In the genomic region with DNA sequence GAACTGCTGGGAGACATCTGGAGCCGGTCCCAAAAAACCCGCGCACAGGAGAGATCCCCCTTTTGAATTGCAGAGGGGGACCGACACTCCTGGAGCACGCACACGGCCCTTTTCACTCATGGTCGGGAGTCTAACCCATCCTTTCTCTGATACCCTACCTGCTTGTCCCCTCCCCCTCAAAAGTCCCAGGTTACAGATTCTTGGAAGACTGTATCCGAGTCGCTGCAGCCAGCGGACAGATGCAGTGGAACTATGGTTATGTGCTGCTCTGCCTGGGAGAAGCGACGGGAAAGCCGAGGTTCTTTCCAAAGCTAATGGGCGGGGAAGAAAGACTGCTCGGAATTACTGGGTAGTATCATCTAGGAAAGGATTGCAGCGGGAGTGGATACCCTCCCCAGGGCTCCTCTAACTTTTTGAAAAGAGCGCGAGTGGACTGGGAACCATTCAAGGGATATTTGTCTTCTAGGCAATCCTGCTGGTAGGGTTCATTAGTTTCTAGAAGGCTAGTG, we compare ENCODE assay signal across 9 cellular contexts. TPM values are rescaled to one million over a fixed set of nuclear protein-coding genes. Genes with fewer than 3 reads are reported as not detected.
DNase-seq lines count a peak whose midpoint lies in the region; ATAC-seq, FAIRE-seq and TF ChIP-seq lines count a peak whose summit lies in the region.
"Had no signal": no experiment of that assay in that cellular context is flagged by ENCODE, and none has a peak within 500 bp of the region (broad histone marks: within the 10 kb centered on the region; RNA-seq: fewer than 3 reads in every experiment).

No MANE protein-coding gene starts in this region.

- FAIRE-seq in urothelium cell line (lab: Jason Lieb, UNC), result no peak

- ATAC-seq in RWPE2 (ENCODE audit: low read depth), result no peak
- no peak for ATAC-seq in natural killer cell treated with Interleukin-12 subunit alpha and Interleukin-12 subunit beta and Interleukin-15 and Interleukin-18, amount 100 ng/mL, for 72 hours
- ATAC-seq in GM19397 (IDR thresholded peaks at IDR 0.05; ENCODE audit: unreplicated experiment), result no peak
- ATAC-seq in HG02852 (IDR thresholded peaks at IDR 0.05; ENCODE audit: unreplicated experiment), result no peak
- ATAC-seq in GM21529 (IDR thresholded peaks at IDR 0.05; ENCODE audit: unreplicated experiment), result no peak

- H3K9me3 Mint-ChIP-seq in natural killer cell treated with Interleukin-12 subunit alpha and Interleukin-12 subunit beta and Interleukin-15 and Interleukin-18, amount 100 ng/mL, for 72 hours, result peaks cover 3% of the 10 kb centered on the region

- H3K27me3 Mint-ChIP-seq in natural killer cell treated with Interleukin-12 subunit alpha and Interleukin-12 subunit beta and Interleukin-15 and Interleukin-18, amount 100 ng/mL, for 72 hours, result peaks cover 51 to 71% of the 10 kb centered on the region in 2 donors

- H3K4me3 Mint-ChIP-seq in natural killer cell treated with Interleukin-12 subunit alpha and Interleukin-12 subunit beta and Interleukin-15 and Interleukin-18, amount 100 ng/mL, for 72 hours, result peak overlapping the region; percentile 32

- H3K36me3 Mint-ChIP-seq in natural killer cell treated with Interleukin-12 subunit alpha and Interleukin-12 subunit beta and Interleukin-15 and Interleukin-18, amount 100 ng/mL, for 72 hours, result no peaks in the 10 kb centered on the region

- peaks cover 34% of the 10 kb centered on the region for H3K4me1 ChIP-seq in RWPE2 (ENCODE audit: insufficient read depth, poor library complexity, severe bottlenecking)

- H3K36me3 ChIP-seq in RWPE2 (ENCODE audit: low read depth), result peaks cover 30% of the 10 kb centered on the region

- no peak overlapping the region for H3K27ac Mint-ChIP-seq in natural killer cell treated with Interleukin-12 subunit alpha and Interleukin-12 subunit beta and Interleukin-15 and Interleukin-18, amount 100 ng/mL, for 72 hours

- H3K27ac ChIP-seq in RWPE2 (ENCODE audit: poor library complexity, severe bottlenecking), result peak overlapping the region; percentile 96

- peaks cover 7% of the 10 kb centered on the region in 2 donors for H3K4me1 Mint-ChIP-seq in natural killer cell treated with Interleukin-12 subunit alpha and Interleukin-12 subunit beta and Interleukin-15 and Interleukin-18, amount 100 ng/mL, for 72 hours (ENCODE audit: low read depth in 2 of 2)

- H3K4me3 ChIP-seq in AG09309 (ENCODE audit: control insufficient read depth, low read depth, low read length) (peak overlapping the region; percentile 76), RWPE2 (ENCODE audit: severe bottlenecking) (peak overlapping the region; percentile 58), fibroblast of mammary gland (ENCODE audit: control insufficient read depth, low read depth, low read length) (peak overlapping the region; percentile 60)

- DNase-seq in AG09309 (ENCODE audit: low read depth) (no peak), RWPE2 (ENCODE audit: low spot score) (no peak), fibroblast of mammary gland (ENCODE audit: low read depth) (no peak), urothelium cell line (ENCODE audit: low spot score) (no peak)
- no peak for DNase-seq in natural killer cell treated with Interleukin-12 subunit alpha and Interleukin-12 subunit beta and Interleukin-15 and Interleukin-18, amount 100 ng/mL, for 72 hours (ENCODE audit: low spot score)
- DNase-seq: stimulated activated CD4-positive, alpha-beta T cell treated with anti-CD3 and anti-CD28 coated beads, Interleukin-12 subunit alpha, Interleukin-12 subunit beta, amount 100 ng/mL, for 4 hours had no signal

- H3K9me3 ChIP-seq in RWPE2 (ENCODE audit: severe bottlenecking), result no peaks in the 10 kb centered on the region

- H3K27me3 ChIP-seq in RWPE2 (ENCODE audit: insufficient read depth, poor library complexity, severe bottlenecking), result no peaks in the 10 kb centered on the region

- no peak for TF ChIP-seq CTCF in AG09309 (IDR thresholded peaks at IDR 0.05; ENCODE audit: control insufficient read depth, insufficient read depth, low read depth, low read length, missing control alignments)
- TF ChIP-seq CTCF in RWPE2 (IDR thresholded peaks at IDR 0.05; ENCODE audit: poor library complexity, severe bottlenecking), result no peak
- TF ChIP-seq CTCF in fibroblast of mammary gland (conservative IDR thresholded peaks at IDR 0.05; ENCODE audit: control insufficient read depth, insufficient read depth, low read depth, low read length), result no peak

RNA-seq across cellular contexts. Expression of gene PTHLH, which starts 1.5 kb away (rescaled TPM):
- total RNA-seq in natural killer cell treated with Interleukin-12 subunit alpha and Interleukin-12 subunit beta and Interleukin-15 and Interleukin-18, amount 100 ng/mL, for 72 hours, result not detected
